In genomic region chr16:50619702-50620491, GRCh38 we compare ENCODE assay signal across 23 cellular contexts.
DNase-seq lines count a peak whose midpoint lies in the region; ATAC-seq and TF ChIP-seq lines count a peak whose summit lies in the region.
"Had no signal": no experiment of that assay in that cellular context is flagged by ENCODE, and none has a peak within 500 bp of the region (broad histone marks: within the 10 kb centered on the region; RNA-seq: fewer than 3 reads in every experiment).

No MANE protein-coding gene starts in this region.

- DNase-seq in right cardiac atrium (peak in 2 of 3 donors; percentile 1 to 11), left ventricle myocardium inferior (no peak), mesendoderm (no peak), neuronal stem cell (ENCODE audit: low spot score) (no peak), NCI-H2227 (lab: John Stamatoyannopoulos, UW; ENCODE audit: unreplicated experiment) (no peak), NOMO-1 treated with DMSO at 0.1 percent for 48 hours (lab: John Stamatoyannopoulos, UW; ENCODE audit: unreplicated experiment) (no peak)
- DNase-seq: 8988T; ACHN; AML-193; BE2C; CD4-positive, alpha-beta T cell; CD8-positive, alpha-beta memory T cell; DMS 273 treated with DMSO at 0.1 percent for 48 hours; DMS79; EL; GDM1; GOT3; HFFc6 had no signal

- H3K23ac ChIP-seq in mesendoderm (ENCODE audit: low read length) (peak overlapping the region; percentile 29), neuronal stem cell (ENCODE audit: low read depth, low read length, poor library complexity) (no peak overlapping the region)

- intact Hi-C loops in right cardiac atrium (cut with DNase I), result loop anchor here in 1 of 4 donors (10.0 kb wide), 1 partner anchor 245 kb away; no protein-coding TSS in a partner anchor
- intact Hi-C loops in left ventricle myocardium inferior (cut with micrococcal nuclease), result no loop called here

- no peak for TF ChIP-seq CTCF in left ventricle myocardium inferior (IDR thresholded peaks at IDR 0.05; ENCODE audit: borderline replicate concordance)

- no peak overlapping the region for H2AK5ac ChIP-seq in mesendoderm (ENCODE audit: low read length)
- H2AK5ac ChIP-seq in neuronal stem cell (ENCODE audit: low read depth, low read length), result peak overlapping the region; percentile 22

- H3K79me2 ChIP-seq in mesendoderm (ENCODE audit: control insufficient read depth, insufficient read depth, low read length), result no peaks in the 10 kb centered on the region

- H4K5ac ChIP-seq in mesendoderm (ENCODE audit: low read length), result no peak overlapping the region

- H4K8ac ChIP-seq in mesendoderm (ENCODE audit: low read depth, low read length) (no peak overlapping the region), neuronal stem cell (ENCODE audit: low read depth, low read length) (no peak overlapping the region)

- H3K4ac ChIP-seq in mesendoderm (ENCODE audit: low read depth, low read length) (no peak overlapping the region), neuronal stem cell (ENCODE audit: low read length) (no peak overlapping the region)

- H3K56ac ChIP-seq in mesendoderm (ENCODE audit: low read length), result no peak overlapping the region

- no peak overlapping the region for H3K9ac ChIP-seq in BLaER1 treated with 17β-estradiol and CSF1 and Interleukin-3, amounts not matched to agents 10 nM and 100 nM
- H3K9ac ChIP-seq in mesendoderm (ENCODE audit: low read length) (no peak overlapping the region), neuronal stem cell (ENCODE audit: low read depth, low read length, poor library complexity) (peak overlapping the region; percentile 24)

- H3K14ac ChIP-seq in neuronal stem cell (ENCODE audit: low read length), result no peak overlapping the region

- H3K4me1 ChIP-seq in right cardiac atrium (ENCODE audit: control insufficient read depth, insufficient read depth, low read length) (peaks cover 6% of the 10 kb centered on the region), left ventricle myocardium inferior (peaks cover 25% of the 10 kb centered on the region), mesendoderm (ENCODE audit: control insufficient read depth, low read depth, low read length) (peaks cover 5% of the 10 kb centered on the region), neuronal stem cell (ENCODE audit: control insufficient read depth in 2 of 2, insufficient read depth in 1 of 2, low read depth in 1 of 2, low read length in 2 of 2) (peaks cover 0 to 2% of the 10 kb centered on the region in 2 donors)
- peaks cover 21 to 74% (median 59%) of the 10 kb centered on the region in 10 experiments for H3K4me1 ChIP-seq in BLaER1 treated with 17β-estradiol and CSF1 and Interleukin-3, amounts not matched to agents 10 nM and 100 nM
- H3K4me1 ChIP-seq: BE2C, HAP-1 had no signal

- no peaks in the 10 kb centered on the region for H4K20me1 ChIP-seq in BLaER1 treated with 17β-estradiol and CSF1 and Interleukin-3, amounts not matched to agents 10 nM and 100 nM

- no peaks in the 10 kb centered on the region for H3K27me3 ChIP-seq in right cardiac atrium (ENCODE audit: control insufficient read depth, insufficient read depth)
- peaks cover 4% of the 10 kb centered on the region for H3K27me3 ChIP-seq in left ventricle myocardium inferior (ENCODE audit: low read depth)
- no peaks in the 10 kb centered on the region for H3K27me3 ChIP-seq in BLaER1 treated with 17β-estradiol and CSF1 and Interleukin-3, amounts not matched to agents 10 nM and 100 nM
- H3K27me3 ChIP-seq in mesendoderm (ENCODE audit: insufficient read depth, low read length, poor library complexity), result no peaks in the 10 kb centered on the region
- H3K27me3 ChIP-seq in neuronal stem cell (ENCODE audit: control insufficient read depth in 3 of 3, insufficient read depth in 3 of 3, low read depth in 1 of 3, low read length in 3 of 3), result no peaks in the 10 kb centered on the region
- H3K27me3 ChIP-seq: BE2C had no signal

- H3K4me3 ChIP-seq in right cardiac atrium (ENCODE audit: low read length) (no peak overlapping the region), left ventricle myocardium inferior (no peak overlapping the region), mesendoderm (ENCODE audit: low read length) (no peak overlapping the region), neuronal stem cell (ENCODE audit: low read length in 2 of 2) (no peak overlapping the region)
- H3K4me3 ChIP-seq in BLaER1 treated with 17β-estradiol and CSF1 and Interleukin-3, amounts not matched to agents 10 nM and 100 nM, result no peak overlapping the region
- H3K4me3 ChIP-seq: A549, GM12878, HAP-1 had no signal

- H2BK15ac ChIP-seq in mesendoderm (replicated peaks; ENCODE audit: low read depth) (no peak overlapping the region), neuronal stem cell (ENCODE audit: low read length) (no peak overlapping the region)

- WGBS in right cardiac atrium, result 90% methylated on average over 10 of the region's 10 CpGs
- WGBS in mesendoderm (ENCODE audit: extremely low coverage, insufficient coverage, low lambda C conversion rate), result no CpG with 5 or more reads among the region's 10 CpGs
- whole genome bisulfite sequencing in neuronal stem cell (ENCODE audit: extremely low coverage in 2 of 2, insufficient read length in 2 of 2, insufficient replicate concordance in 1 of 2), 2 donors, result no CpG with 5 or more reads among the region's 10 CpGs

- H2BK120ac ChIP-seq in mesendoderm (ENCODE audit: low read depth, low read length) (no peak overlapping the region), neuronal stem cell (ENCODE audit: low read depth, low read length) (no peak overlapping the region)

- H3K36me3 ChIP-seq in left ventricle myocardium inferior (no peaks in the 10 kb centered on the region), mesendoderm (ENCODE audit: control insufficient read depth, insufficient read depth, low read length) (no peaks in the 10 kb centered on the region), neuronal stem cell (replicated peaks in 1 of 2; ENCODE audit: control insufficient read depth in 2 of 2, insufficient read depth in 2 of 2, low read length in 2 of 2) (peaks cover 0 to 12% of the 10 kb centered on the region in 2 donors)
- no peaks in the 10 kb centered on the region for H3K36me3 ChIP-seq in BLaER1 treated with 17β-estradiol and CSF1 and Interleukin-3, amounts not matched to agents 10 nM and 100 nM
- H3K36me3 ChIP-seq: BE2C, HAP-1 had no signal

- no peak overlapping the region for H4K91ac ChIP-seq in neuronal stem cell (ENCODE audit: low read depth, low read length, poor library complexity)

- no peak overlapping the region for H3K27ac ChIP-seq in right cardiac atrium (ENCODE audit: low read length)
- no peak overlapping the region for H3K27ac ChIP-seq in left ventricle myocardium inferior (replicated peaks)
- no peak overlapping the region for H3K27ac ChIP-seq in BLaER1 treated with 17β-estradiol and CSF1 and Interleukin-3, amounts not matched to agents 10 nM and 100 nM
- H3K27ac ChIP-seq in mesendoderm (ENCODE audit: low read depth, low read length), result no peak overlapping the region
- no peak overlapping the region for H3K27ac ChIP-seq in neuronal stem cell (replicated peaks; ENCODE audit: low read length)

- H2BK5ac ChIP-seq in mesendoderm (ENCODE audit: low read length) (no peak overlapping the region), neuronal stem cell (ENCODE audit: low read length) (no peak overlapping the region)

- H3K18ac ChIP-seq in mesendoderm (ENCODE audit: low read length), result no peak overlapping the region
- H3K18ac ChIP-seq in neuronal stem cell (ENCODE audit: low read length), result no peak overlapping the region

- ATAC-seq in right cardiac atrium, result no peak
- ATAC-seq in GM19397 (IDR thresholded peaks at IDR 0.05; ENCODE audit: unreplicated experiment), result no peak
- ATAC-seq: A549, GM12878 had no signal

- H3K4me2 ChIP-seq in BLaER1 treated with 17β-estradiol and CSF1 and Interleukin-3, amounts not matched to agents 10 nM and 100 nM, result peak overlapping the region in 8 of 11 experiments; percentile 22 to 98 (median 91); a peak in 9 of 22 replicates
- no peak overlapping the region for H3K4me2 ChIP-seq in mesendoderm (ENCODE audit: low read length)
- H3K4me2 ChIP-seq in neuronal stem cell (ENCODE audit: insufficient read depth, low read length, poor library complexity, severe bottlenecking), result no peak overlapping the region
- H3K4me2 ChIP-seq: A549 had no signal

- no peak overlapping the region for H2AFZ ChIP-seq in neuronal stem cell (ENCODE audit: low read length)

- no peak overlapping the region for H2BK12ac ChIP-seq in neuronal stem cell (ENCODE audit: low read length)

- H3K79me1 ChIP-seq in mesendoderm (ENCODE audit: low read length), result peaks cover 1% of the 10 kb centered on the region
- H3K79me1 ChIP-seq in neuronal stem cell (ENCODE audit: low read depth, low read length), result no peaks in the 10 kb centered on the region

- H3K9me3 ChIP-seq in right cardiac atrium (ENCODE audit: control insufficient read depth, low read length) (no peaks in the 10 kb centered on the region), left ventricle myocardium inferior (replicated peaks) (no peaks in the 10 kb centered on the region), neuronal stem cell (replicated peaks in 1 of 2; ENCODE audit: control insufficient read depth in 2 of 2, insufficient read depth in 1 of 2, low read depth in 1 of 2, low read length in 2 of 2) (no peaks in the 10 kb centered on the region)
- no peaks in the 10 kb centered on the region for H3K9me3 ChIP-seq in BLaER1 treated with 17β-estradiol and CSF1 and Interleukin-3, amounts not matched to agents 10 nM and 100 nM (replicated peaks in 1 of 11)
- H3K9me3 ChIP-seq: A549, BE2C, HAP-1 had no signal

Comparison
In these comparisons a context has a peak if more than half of its experiments do, and no peak if none do; other contexts are left out.
1. DNase-seq: peak in right cardiac atrium (2 of 3); none in left ventricle myocardium inferior (single experiment), mesendoderm (single experiment), neuronal stem cell (single experiment), NCI-H2227 (single experiment) and NOMO-1 treated with DMSO at 0.1 percent for 48 hours (single experiment).
2. H3K4me2 ChIP-seq: peak in BLaER1 treated with 17β-estradiol and CSF1 and Interleukin-3, amounts not matched to agents 10 nM and 100 nM (8 of 11); none in mesendoderm (single experiment) and neuronal stem cell (single experiment).